ENCODE assay signal across 1 cellular context in the genomic region with DNA sequence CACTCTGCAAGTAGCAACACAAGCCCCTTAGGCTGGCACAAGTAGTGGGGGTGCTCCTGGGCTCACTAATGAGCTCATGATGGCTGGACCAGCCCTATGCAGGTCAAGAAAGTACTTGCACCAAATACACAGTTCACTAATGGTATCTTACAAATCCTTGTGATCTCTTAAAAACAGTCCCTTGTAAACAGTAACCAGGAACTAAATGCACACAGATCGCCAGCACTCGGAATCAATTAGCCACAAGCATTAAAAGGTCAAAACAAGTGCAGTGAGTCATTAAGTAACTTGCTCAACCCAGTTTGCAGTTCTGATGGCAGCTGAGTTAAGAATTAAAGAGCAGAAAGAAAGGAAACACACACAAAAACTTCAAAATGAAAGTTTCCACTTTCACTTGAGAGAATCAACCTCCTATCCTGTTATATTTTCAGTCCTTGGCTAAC.
TF ChIP-seq lines count a peak whose summit lies in the region.

No MANE protein-coding gene starts in this region.

TF ChIP-seq in GM12878, 131 proteins besides CTCF, POLR2A, EP300 and RAD21 (continued from another document):
- TF ChIP-seq, protein P1, sequence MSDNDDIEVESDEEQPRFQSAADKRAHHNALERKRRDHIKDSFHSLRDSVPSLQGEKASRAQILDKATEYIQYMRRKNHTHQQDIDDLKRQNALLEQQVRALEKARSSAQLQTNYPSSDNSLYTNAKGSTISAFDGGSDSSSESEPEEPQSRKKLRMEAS (IDR thresholded peaks at IDR 0.05; ENCODE audit: low read depth, low read length): no peak
- TF ChIP-seq TCF12 (IDR thresholded peaks at IDR 0.05; ENCODE audit: low read depth, low read length): 0 out of 2 replicates have a peak, but pooled peaks have one; percentile 42
- no peak for TF ChIP-seq KLF5 (IDR thresholded peaks at IDR 0.05; ENCODE audit: partially characterized antibody)
- no peak for TF ChIP-seq ESRRA (IDR thresholded peaks at IDR 0.05; ENCODE audit: low read length)
- TF ChIP-seq NBN (IDR thresholded peaks at IDR 0.05): peak; percentile 72
- peak; percentile 55; the same call in 1 of the 2 replicates for TF ChIP-seq ZBED1 (IDR thresholded peaks at IDR 0.05; ENCODE audit: borderline replicate concordance)
- peak in 1 of 2 experiments; percentile 82; a peak in 2 of 4 replicates for TF ChIP-seq ETV6 (conservative IDR thresholded peaks at IDR 0.05 in 1 of 2, IDR thresholded peaks at IDR 0.05 in 1 of 2; ENCODE audit: borderline replicate concordance in 1 of 2, low read depth in 1 of 2)
- TF ChIP-seq SMC3 (IDR thresholded peaks at IDR 0.05; ENCODE audit: borderline replicate concordance, low read length): peak; percentile 3; the same call in 1 of the 2 replicates
- 0 out of 2 replicates have a peak, but pooled peaks have one; percentile 49 for TF ChIP-seq GABPA (IDR thresholded peaks at IDR 0.05; ENCODE audit: low read depth)
- TF ChIP-seq ZNF217 (IDR thresholded peaks at IDR 0.05): peak; percentile 69; the same call in 1 of the 2 replicates
- no peak for TF ChIP-seq BMI1 (IDR thresholded peaks at IDR 0.05; ENCODE audit: borderline replicate concordance)
- TF ChIP-seq, protein P2, sequence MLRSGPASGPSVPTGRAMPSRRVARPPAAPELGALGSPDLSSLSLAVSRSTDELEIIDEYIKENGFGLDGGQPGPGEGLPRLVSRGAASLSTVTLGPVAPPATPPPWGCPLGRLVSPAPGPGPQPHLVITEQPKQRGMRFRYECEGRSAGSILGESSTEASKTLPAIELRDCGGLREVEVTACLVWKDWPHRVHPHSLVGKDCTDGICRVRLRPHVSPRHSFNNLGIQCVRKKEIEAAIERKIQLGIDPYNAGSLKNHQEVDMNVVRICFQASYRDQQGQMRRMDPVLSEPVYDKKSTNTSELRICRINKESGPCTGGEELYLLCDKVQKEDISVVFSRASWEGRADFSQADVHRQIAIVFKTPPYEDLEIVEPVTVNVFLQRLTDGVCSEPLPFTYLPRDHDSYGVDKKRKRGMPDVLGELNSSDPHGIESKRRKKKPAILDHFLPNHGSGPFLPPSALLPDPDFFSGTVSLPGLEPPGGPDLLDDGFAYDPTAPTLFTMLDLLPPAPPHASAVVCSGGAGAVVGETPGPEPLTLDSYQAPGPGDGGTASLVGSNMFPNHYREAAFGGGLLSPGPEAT (IDR thresholded peaks at IDR 0.05; ENCODE audit: low read depth): peak; percentile 63; the same call in 1 of the 2 replicates
- peak; percentile 84 for TF ChIP-seq IRF4 (IDR thresholded peaks at IDR 0.05; ENCODE audit: low read depth, low read length)
TF ChIP-seq in GM12878: peak in this region for 42.
